In genomic region chr4:48640225-48640624, GRCh38 we compare ENCODE assay signal across 20 cellular contexts.
DNase-seq lines count a peak whose midpoint lies in the region; ATAC-seq and TF ChIP-seq lines count a peak whose summit lies in the region.
"Had no signal": no experiment of that assay in that cellular context is flagged by ENCODE, and none has a peak within 500 bp of the region (broad histone marks: within the 10 kb centered on the region; RNA-seq: fewer than 3 reads in every experiment).

No MANE protein-coding gene starts in this region.

- intact Hi-C loops in CD8-positive, alpha-beta T cell (cut with DNase I, micrococcal nuclease), result no loop called here
- intact Hi-C loops in left colon (cut with DNase I, micrococcal nuclease), result no loop called here

- no peaks in the 10 kb centered on the region for H3K27me3 ChIP-seq in CD8-positive, alpha-beta T cell (ENCODE audit: insufficient read depth, low read length)
- H3K27me3 ChIP-seq: BLaER1 had no signal

- CTCF ChIA-PET in CD8-positive, alpha-beta T cell (lab: Charles Lee), result interaction anchor here (1.4 kb wide), 1 partner anchor 14 kb away, joined by 3 read pairs; no protein-coding TSS in a partner anchor

- H3K36me3 Mint-ChIP-seq in CD8-positive, alpha-beta T cell, result peaks cover 10% of the 10 kb centered on the region

- peak overlapping the region; percentile 47 for H3K27ac Mint-ChIP-seq in CD8-positive, alpha-beta T cell
- H3K27ac Mint-ChIP-seq: GM23338 had no signal

- no peak for DNase-seq in CD8-positive, alpha-beta T cell
- DNase-seq in left colon (no peak), superior temporal gyrus (ENCODE audit: extremely low spot score) (peak; percentile 50), SK-N-DZ (ENCODE audit: low spot score) (no peak), AG08395 (ENCODE audit: low spot score) (no peak)
- DNase-seq: CD4-positive, alpha-beta memory T cell; DMS153; KG1; NCI-H1092; NCI-H1436; NCI-H187 treated with DMSO at 0.1 percent for 48 hours; NCI-H2107; NCI-H526 treated with DMSO at 0.1 percent for 48 hours; OCI-M1; Right ventricle myocardium superior had no signal

- H3K9me3 ChIP-seq in CD8-positive, alpha-beta T cell (ENCODE audit: low read length), result no peaks in the 10 kb centered on the region
- H3K9me3 ChIP-seq: BLaER1, HAP-1 had no signal

- ATAC-seq in CD8-positive, alpha-beta T cell, result no peak
- ATAC-seq in left colon (peak; percentile 55), GM19328 (IDR thresholded peaks at IDR 0.05; ENCODE audit: unreplicated experiment) (no peak)
- ATAC-seq: GM23338 had no signal

- H3K4me1 Mint-ChIP-seq in CD8-positive, alpha-beta T cell (ENCODE audit: low read depth), result peaks cover 61% of the 10 kb centered on the region

- H3K4me3 ChIP-seq in CD8-positive, alpha-beta T cell (ENCODE audit: low read depth, low read length), result no peak overlapping the region
- H3K4me3 ChIP-seq: BLaER1, GM23338, HAP-1 had no signal

- TF ChIP-seq CTCF in CD8-positive, alpha-beta T cell (IDR thresholded peaks at IDR 0.05), result no peak
- no peak for TF ChIP-seq CTCF in VCaP (conservative IDR thresholded peaks at IDR 0.05)

- POLR2A ChIA-PET in CD8-positive, alpha-beta T cell (lab: Charles Lee), result no interaction called here

- no peaks in the 10 kb centered on the region for H3K9me3 Mint-ChIP-seq in CD8-positive, alpha-beta T cell
- H3K9me3 Mint-ChIP-seq: GM23338 had no signal

- H3K36me3 ChIP-seq in CD8-positive, alpha-beta T cell (ENCODE audit: insufficient read depth, low read length), result no peaks in the 10 kb centered on the region
- H3K36me3 ChIP-seq: HAP-1 had no signal

- no peaks in the 10 kb centered on the region for H3K27me3 Mint-ChIP-seq in CD8-positive, alpha-beta T cell (ENCODE audit: low read depth)
- H3K27me3 Mint-ChIP-seq: CD4-positive, alpha-beta memory T cell had no signal

- no peak overlapping the region for H3K27ac ChIP-seq in CD8-positive, alpha-beta T cell (ENCODE audit: low read depth, low read length)
- H3K27ac ChIP-seq in VCaP, result peak overlapping the region; percentile 17
- H3K27ac ChIP-seq: BLaER1 had no signal

- peaks cover 4% of the 10 kb centered on the region for H3K4me1 ChIP-seq in CD8-positive, alpha-beta T cell (ENCODE audit: insufficient read depth, low read length)
- H3K4me1 ChIP-seq: BLaER1 had no signal

- no peak overlapping the region for H3K4me3 Mint-ChIP-seq in CD8-positive, alpha-beta T cell
- H3K4me3 Mint-ChIP-seq: GM23338 had no signal
